In the genomic region with DNA sequence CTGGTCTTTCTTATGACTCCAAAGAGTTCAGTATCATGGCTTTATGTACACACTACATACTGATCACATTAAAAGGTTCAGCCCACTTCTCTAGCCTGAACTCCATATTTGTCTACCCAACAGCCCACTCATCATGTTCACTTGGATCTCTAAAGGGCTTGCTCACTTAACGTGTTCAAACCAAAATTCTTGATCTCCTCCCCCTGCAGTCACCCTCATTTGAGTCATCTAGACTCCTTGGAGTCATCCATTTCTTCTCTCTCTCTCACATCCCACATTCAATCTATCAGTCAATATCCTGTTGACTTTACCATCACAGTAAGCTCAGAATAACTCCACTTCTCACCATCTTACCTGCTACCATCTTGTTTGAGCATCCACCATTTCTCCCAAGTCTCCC, we compare ENCODE assay signal across 23 cellular contexts.
DNase-seq lines count a peak whose midpoint lies in the region; ATAC-seq, FAIRE-seq and TF ChIP-seq lines count a peak whose summit lies in the region.
"Had no signal": no experiment of that assay in that cellular context is flagged by ENCODE, and none has a peak within 500 bp of the region (broad histone marks: within the 10 kb centered on the region; RNA-seq: fewer than 3 reads in every experiment).

No MANE protein-coding gene starts in this region.

- peak; percentile 66 for FAIRE-seq in GM12891 (lab: Jason Lieb, UNC)
- FAIRE-seq: A204.1, GM12892 had no signal

- no peak for TF ChIP-seq CTCF in esophagus muscularis mucosa (IDR thresholded peaks at IDR 0.05)

- H3K4me1 Mint-ChIP-seq in activated CD4-positive, alpha-beta T cell treated with anti-CD3 and anti-CD28 coated beads for 36 hours: peaks cover 6% of the 10 kb centered on the region
- H3K4me1 Mint-ChIP-seq: CD4-positive, CD25-positive, alpha-beta regulatory T cell had no signal

- H3K36me3 ChIP-seq in esophagus muscularis mucosa: no peaks in the 10 kb centered on the region
- H3K36me3 ChIP-seq: BLaER1 had no signal

- H3K27ac Mint-ChIP-seq in activated CD4-positive, alpha-beta T cell treated with anti-CD3 and anti-CD28 coated beads for 36 hours: no peak overlapping the region
- H3K27ac Mint-ChIP-seq: B cell; CD4-positive, CD25-positive, alpha-beta regulatory T cell; GM23338; H9 had no signal

- TF ChIP-seq POLR2A in GM12891 (IDR thresholded peaks at IDR 0.05; ENCODE audit: low read depth, low read length) (no peak), esophagus muscularis mucosa (IDR thresholded peaks at IDR 0.05; ENCODE audit: low read depth) (no peak)

- intact Hi-C loops in activated CD4-positive, alpha-beta T cell treated with anti-CD3 and anti-CD28 coated beads for 36 hours (cut with DNase I, micrococcal nuclease): no loop called here
- intact Hi-C loops in esophagus muscularis mucosa (cut with DNase I): no loop called here

- H3K4me3 ChIP-seq in esophagus muscularis mucosa: no peak overlapping the region
- H3K4me3 ChIP-seq: BLaER1, GM23338 had no signal

- no peak overlapping the region for H3K27ac ChIP-seq in esophagus muscularis mucosa (replicated peaks in 1 of 4)
- H3K27ac ChIP-seq: 22Rv1, BLaER1, C4-2B had no signal

- H3K9me3 Mint-ChIP-seq in activated CD4-positive, alpha-beta T cell treated with anti-CD3 and anti-CD28 coated beads for 36 hours (ENCODE audit: low read depth): no peaks in the 10 kb centered on the region
- H3K9me3 Mint-ChIP-seq: GM23338 had no signal

- WGBS in esophagus muscularis mucosa: 96% methylated on average over 1 of the region's 1 CpG

- no peaks in the 10 kb centered on the region for H3K36me3 Mint-ChIP-seq in activated CD4-positive, alpha-beta T cell treated with anti-CD3 and anti-CD28 coated beads for 36 hours (ENCODE audit: low read depth)
- H3K36me3 Mint-ChIP-seq: CD4-positive, CD25-positive, alpha-beta regulatory T cell had no signal

- ATAC-seq in activated CD4-positive, alpha-beta T cell treated with anti-CD3 and anti-CD28 coated beads for 36 hours: peak; percentile 78
- ATAC-seq in stimulated activated naive CD8-positive, alpha-beta T cell treated with anti-CD3 and anti-CD28 coated beads, Interleukin-15, Interleukin-2, amounts not matched to agents 100 U/mL and 50 U/mL, for 24 hours: peak; percentile 40
- ATAC-seq in GM18511 (IDR thresholded peaks at IDR 0.05; ENCODE audit: unreplicated experiment) (no peak), HG03159 (IDR thresholded peaks at IDR 0.05; ENCODE audit: unreplicated experiment) (no peak)
- ATAC-seq: GM23338, HCT116 had no signal

- no peak for DNase-seq in activated CD4-positive, alpha-beta T cell treated with anti-CD3 and anti-CD28 coated beads for 36 hours
- no peak for DNase-seq in activated CD4-positive, alpha-beta T cell treated with anti-CD3 and anti-CD28 coated beads, Interleukin-2, amount 50 U/mL, for 1 hour
- DNase-seq in GM12891 (ENCODE audit: insufficient read length, low spot score): no peak
- DNase-seq in esophagus muscularis mucosa (ENCODE audit: extremely low spot score): peak; percentile 21
- no peak for DNase-seq in stimulated activated naive CD8-positive, alpha-beta T cell treated with anti-CD3 and anti-CD28 coated beads, Interleukin-15, Interleukin-2, amounts not matched to agents 100 U/mL and 50 U/mL, for 24 hours
- no peak for DNase-seq in stimulated activated CD4-positive, alpha-beta T cell treated with anti-CD3 and anti-CD28 coated beads, Interleukin-4, amount 100 ng/mL, for 1 hour
- DNase-seq: Calu3; CD4-positive, CD25-positive, alpha-beta regulatory T cell; COR-L47; DMS53; DMS79 treated with DMSO at 0.1 percent for 48 hours; GF-D8; H9 had no signal

- POLR2A ChIA-PET in activated CD4-positive, alpha-beta T cell treated with anti-CD3 and anti-CD28 coated beads for 36 hours (lab: Charles Lee): no interaction called here

- H3K4me1 ChIP-seq in esophagus muscularis mucosa: no peaks in the 10 kb centered on the region

- TF ChIP-seq EP300 in esophagus muscularis mucosa (IDR thresholded peaks at IDR 0.05): no peak

- H3K27me3 Mint-ChIP-seq in activated CD4-positive, alpha-beta T cell treated with anti-CD3 and anti-CD28 coated beads for 36 hours: peaks cover 7% of the 10 kb centered on the region

- no peak overlapping the region for H3K4me3 Mint-ChIP-seq in activated CD4-positive, alpha-beta T cell treated with anti-CD3 and anti-CD28 coated beads for 36 hours
- H3K4me3 Mint-ChIP-seq: B cell; CD4-positive, CD25-positive, alpha-beta regulatory T cell; GM23338; H9 had no signal

- CTCF ChIA-PET in activated CD4-positive, alpha-beta T cell treated with anti-CD3 and anti-CD28 coated beads for 36 hours (lab: Charles Lee): interaction anchor here (1.3 kb wide), 1 partner anchor 14 kb away, joined by 6 read pairs; no protein-coding TSS in a partner anchor

- no peaks in the 10 kb centered on the region for H3K9me3 ChIP-seq in esophagus muscularis mucosa

- no peaks in the 10 kb centered on the region for H3K27me3 ChIP-seq in esophagus muscularis mucosa
- H3K27me3 ChIP-seq: BLaER1 had no signal

TF ChIP-seq in GM12891, 5 proteins besides CTCF, POLR2A, EP300 and RAD21:
- TF ChIP-seq POU2F2 (IDR thresholded peaks at IDR 0.05; ENCODE audit: low read depth, low read length): no peak
- TF ChIP-seq POLR2AphosphoS5 (IDR thresholded peaks at IDR 0.05; ENCODE audit: low read depth, low read length): no peak
- no peak for TF ChIP-seq TAF1 (IDR thresholded peaks at IDR 0.05; ENCODE audit: low read depth, low read length)
- TF ChIP-seq PAX5 (IDR thresholded peaks at IDR 0.05; ENCODE audit: insufficient read depth, low read length, severe bottlenecking): no peak
- no peak for TF ChIP-seq SPI1 (IDR thresholded peaks at IDR 0.05; ENCODE audit: low read depth, low read length)

Comparison
In these comparisons a context has a peak if more than half of its experiments do, and no peak if none do; other contexts are left out.
1. ATAC-seq: peak in activated CD4-positive, alpha-beta T cell treated with anti-CD3 and anti-CD28 coated beads for 36 hours (single experiment) and stimulated activated naive CD8-positive, alpha-beta T cell treated with anti-CD3 and anti-CD28 coated beads, Interleukin-15, Interleukin-2, amounts not matched to agents 100 U/mL and 50 U/mL, for 24 hours (single experiment); none in GM18511 (single experiment) and HG03159 (single experiment).